11 cellular contexts compared by ENCODE assay signal in the genomic region with DNA sequence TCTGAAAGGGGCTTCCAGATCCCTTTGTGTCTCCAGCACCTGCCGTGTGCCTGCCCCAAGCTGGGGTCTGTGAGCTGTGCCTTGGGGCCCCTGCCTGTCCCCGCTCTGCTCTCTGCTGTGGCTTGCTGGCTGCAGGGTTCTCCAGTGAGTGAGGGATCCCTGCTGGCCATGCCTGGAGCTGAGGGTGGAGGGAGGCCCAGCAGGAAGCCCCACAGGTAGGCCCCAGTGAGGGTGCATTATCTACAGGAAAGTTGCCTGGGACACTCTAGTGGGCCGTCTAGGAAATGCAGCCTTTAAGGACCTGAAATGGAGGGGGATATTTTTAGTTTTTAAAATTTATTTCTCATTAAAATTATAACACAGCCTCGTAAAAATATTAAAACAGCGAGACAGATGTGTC. TPM values are rescaled to one million over a fixed set of nuclear protein-coding genes. Genes with fewer than 3 reads are reported as not detected.
DNase-seq lines count a peak whose midpoint lies in the region; ATAC-seq and TF ChIP-seq lines count a peak whose summit lies in the region.
"Had no signal": no experiment of that assay in that cellular context is flagged by ENCODE, and none has a peak within 500 bp of the region (broad histone marks: within the 10 kb centered on the region; RNA-seq: fewer than 3 reads in every experiment).

No MANE protein-coding gene starts in this region.

- CTCF ChIA-PET in BJ (lab: Yijun Ruan, JAX) = interaction anchor here (1.2 to 3.1 kb wide), 4 partner anchors 11 to 23 kb away, joined by 3 to 12 read pairs (median 5); no protein-coding TSS in a partner anchor

- H3K4me2 ChIP-seq in GM23338 = no peak overlapping the region

- no peaks in the 10 kb centered on the region for H3K79me2 ChIP-seq in GM23338 (replicated peaks; ENCODE audit: insufficient read depth)

- peaks cover 8% of the 10 kb centered on the region; the same call in 1 of the 2 replicates for H3K4me1 ChIP-seq in GM23338 (ENCODE audit: insufficient read depth)

- H3K9me3 Mint-ChIP-seq in GM23338 (no peaks in the 10 kb centered on the region; the same call in 2 of the 3 replicates), natural killer cell (no peaks in the 10 kb centered on the region)

- H3K36me3 Mint-ChIP-seq in GM23338 (ENCODE audit: low read depth) (no peaks in the 10 kb centered on the region; the same call in 1 of the 3 replicates), natural killer cell (no peaks in the 10 kb centered on the region)

- ATAC-seq in GM23338 (peak; percentile 37), SK-N-SH treated with all-trans-retinoic acid at 6 μM for 48 hours (peak; percentile 64), HG03135 (IDR thresholded peaks at IDR 0.05; ENCODE audit: unreplicated experiment) (no peak), natural killer cell (no peak)

- H3F3A ChIP-seq in GM23338 (replicated peaks; ENCODE audit: low read depth) = no peaks in the 10 kb centered on the region

- no peak overlapping the region for H3K27ac Mint-ChIP-seq in GM23338
- H3K27ac Mint-ChIP-seq in natural killer cell = no peak overlapping the region

- intact Hi-C loops in natural killer cell (cut with micrococcal nuclease) = no loop called here

- H3K4me3 ChIP-seq in BJ (ENCODE audit: low read depth, low read length) (no peak overlapping the region), GM23338 (no peak overlapping the region)
- H3K4me3 ChIP-seq: lung had no signal

- TF ChIP-seq CTCF in BJ (IDR thresholded peaks at IDR 0.05; ENCODE audit: insufficient read depth, low read depth, low read length) = peak; percentile 53
- TF ChIP-seq CTCF in GM23338 (conservative IDR thresholded peaks at IDR 0.05; ENCODE audit: low read depth in 2 of 2) = peak; percentile 46 to 67
- no peak for TF ChIP-seq CTCF in natural killer cell (IDR thresholded peaks at IDR 0.05)

- H3K27me3 Mint-ChIP-seq in GM23338 (ENCODE audit: insufficient read depth, low read depth, poor library complexity) = peaks cover 9% of the 10 kb centered on the region
- peaks cover 8 to 9% of the 10 kb centered on the region in 2 donors for H3K27me3 Mint-ChIP-seq in natural killer cell (ENCODE audit: low read depth in 2 of 2)

- H3K4me1 Mint-ChIP-seq in GM23338 = peaks cover 18% of the 10 kb centered on the region
- H3K4me1 Mint-ChIP-seq in natural killer cell = peaks cover 0 to 5% of the 10 kb centered on the region in 2 donors

- POLR2A ChIA-PET in BJ (lab: Charles Lee) = no interaction called here

- no peak overlapping the region for H2AFZ ChIP-seq in GM23338

- no peak overlapping the region for H3K27ac ChIP-seq in GM23338 (ENCODE audit: low read depth)

- H3K9me2 ChIP-seq in GM23338 (ENCODE audit: insufficient read depth) = no peaks in the 10 kb centered on the region

- H3K36me3 ChIP-seq in BJ (ENCODE audit: control insufficient read depth, insufficient read depth, low read length) (no peaks in the 10 kb centered on the region), GM23338 (ENCODE audit: insufficient read depth) (no peaks in the 10 kb centered on the region)

- H3K4me3 Mint-ChIP-seq in GM23338 = no peak overlapping the region
- H3K4me3 Mint-ChIP-seq in natural killer cell = no peak overlapping the region

- H3K27me3 ChIP-seq in BJ (ENCODE audit: control insufficient read depth, insufficient read depth, low read length) (peaks cover 6% of the 10 kb centered on the region), GM23338 (ENCODE audit: insufficient read depth) (no peaks in the 10 kb centered on the region)

- no peaks in the 10 kb centered on the region; the same call in 1 of the 2 replicates for H4K20me1 ChIP-seq in GM23338 (replicated peaks; ENCODE audit: insufficient read depth)

- DNase-seq in BJ (ENCODE audit: low read depth) (no peak), GM23338 (ENCODE audit: low spot score) (peak; percentile 54), kidney tubule cell (ENCODE audit: low spot score) (peak; percentile 22), natural killer cell (no peak), inferior parietal cortex (ENCODE audit: extremely low spot score) (no peak)
- no peak for DNase-seq in stimulated activated CD4-positive, alpha-beta T cell treated with anti-CD3 and anti-CD28 coated beads, Interleukin-4, amount 100 ng/mL, for 1 hour
- DNase-seq: NCI-H2107; stimulated activated CD4-positive, alpha-beta T cell treated with anti-CD3 and anti-CD28 coated beads, Interleukin-2, amount 100 ng/mL, for 48 hours had no signal

TF ChIP-seq in GM23338, 12 proteins besides CTCF, POLR2A, EP300 and RAD21 (continues in another document):
- TF ChIP-seq, protein P1, sequence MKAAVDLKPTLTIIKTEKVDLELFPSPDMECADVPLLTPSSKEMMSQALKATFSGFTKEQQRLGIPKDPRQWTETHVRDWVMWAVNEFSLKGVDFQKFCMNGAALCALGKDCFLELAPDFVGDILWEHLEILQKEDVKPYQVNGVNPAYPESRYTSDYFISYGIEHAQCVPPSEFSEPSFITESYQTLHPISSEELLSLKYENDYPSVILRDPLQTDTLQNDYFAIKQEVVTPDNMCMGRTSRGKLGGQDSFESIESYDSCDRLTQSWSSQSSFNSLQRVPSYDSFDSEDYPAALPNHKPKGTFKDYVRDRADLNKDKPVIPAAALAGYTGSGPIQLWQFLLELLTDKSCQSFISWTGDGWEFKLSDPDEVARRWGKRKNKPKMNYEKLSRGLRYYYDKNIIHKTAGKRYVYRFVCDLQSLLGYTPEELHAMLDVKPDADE (IDR thresholded peaks at IDR 0.05) = no peak
- TF ChIP-seq, protein P2, sequence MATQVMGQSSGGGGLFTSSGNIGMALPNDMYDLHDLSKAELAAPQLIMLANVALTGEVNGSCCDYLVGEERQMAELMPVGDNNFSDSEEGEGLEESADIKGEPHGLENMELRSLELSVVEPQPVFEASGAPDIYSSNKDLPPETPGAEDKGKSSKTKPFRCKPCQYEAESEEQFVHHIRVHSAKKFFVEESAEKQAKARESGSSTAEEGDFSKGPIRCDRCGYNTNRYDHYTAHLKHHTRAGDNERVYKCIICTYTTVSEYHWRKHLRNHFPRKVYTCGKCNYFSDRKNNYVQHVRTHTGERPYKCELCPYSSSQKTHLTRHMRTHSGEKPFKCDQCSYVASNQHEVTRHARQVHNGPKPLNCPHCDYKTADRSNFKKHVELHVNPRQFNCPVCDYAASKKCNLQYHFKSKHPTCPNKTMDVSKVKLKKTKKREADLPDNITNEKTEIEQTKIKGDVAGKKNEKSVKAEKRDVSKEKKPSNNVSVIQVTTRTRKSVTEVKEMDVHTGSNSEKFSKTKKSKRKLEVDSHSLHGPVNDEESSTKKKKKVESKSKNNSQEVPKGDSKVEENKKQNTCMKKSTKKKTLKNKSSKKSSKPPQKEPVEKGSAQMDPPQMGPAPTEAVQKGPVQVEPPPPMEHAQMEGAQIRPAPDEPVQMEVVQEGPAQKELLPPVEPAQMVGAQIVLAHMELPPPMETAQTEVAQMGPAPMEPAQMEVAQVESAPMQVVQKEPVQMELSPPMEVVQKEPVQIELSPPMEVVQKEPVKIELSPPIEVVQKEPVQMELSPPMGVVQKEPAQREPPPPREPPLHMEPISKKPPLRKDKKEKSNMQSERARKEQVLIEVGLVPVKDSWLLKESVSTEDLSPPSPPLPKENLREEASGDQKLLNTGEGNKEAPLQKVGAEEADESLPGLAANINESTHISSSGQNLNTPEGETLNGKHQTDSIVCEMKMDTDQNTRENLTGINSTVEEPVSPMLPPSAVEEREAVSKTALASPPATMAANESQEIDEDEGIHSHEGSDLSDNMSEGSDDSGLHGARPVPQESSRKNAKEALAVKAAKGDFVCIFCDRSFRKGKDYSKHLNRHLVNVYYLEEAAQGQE (IDR thresholded peaks at IDR 0.05; ENCODE audit: unreplicated experiment) = no peak

TF ChIP-seq in SK-N-SH treated with all-trans-retinoic acid at 6 μM for 48 hours, 23 proteins besides CTCF, POLR2A, EP300 and RAD21 (continues in another document):
- TF ChIP-seq, protein P3, sequence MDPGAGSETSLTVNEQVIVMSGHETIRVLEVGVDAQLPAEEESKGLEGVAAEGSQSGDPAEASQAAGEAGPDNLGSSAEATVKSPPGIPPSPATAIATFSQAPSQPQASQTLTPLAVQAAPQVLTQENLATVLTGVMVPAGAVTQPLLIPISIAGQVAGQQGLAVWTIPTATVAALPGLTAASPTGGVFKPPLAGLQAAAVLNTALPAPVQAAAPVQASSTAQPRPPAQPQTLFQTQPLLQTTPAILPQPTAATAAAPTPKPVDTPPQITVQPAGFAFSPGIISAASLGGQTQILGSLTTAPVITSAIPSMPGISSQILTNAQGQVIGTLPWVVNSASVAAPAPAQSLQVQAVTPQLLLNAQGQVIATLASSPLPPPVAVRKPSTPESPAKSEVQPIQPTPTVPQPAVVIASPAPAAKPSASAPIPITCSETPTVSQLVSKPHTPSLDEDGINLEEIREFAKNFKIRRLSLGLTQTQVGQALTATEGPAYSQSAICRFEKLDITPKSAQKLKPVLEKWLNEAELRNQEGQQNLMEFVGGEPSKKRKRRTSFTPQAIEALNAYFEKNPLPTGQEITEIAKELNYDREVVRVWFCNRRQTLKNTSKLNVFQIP (CRISPR knock-in tag; IDR thresholded peaks at IDR 0.05; ENCODE audit: borderline replicate concordance, low read depth) = no peak
- no peak for TF ChIP-seq RARB (CRISPR knock-in tag; IDR thresholded peaks at IDR 0.05)
- TF ChIP-seq TOX (CRISPR knock-in tag; IDR thresholded peaks at IDR 0.05; ENCODE audit: borderline replicate concordance) = no peak
- TF ChIP-seq ESRRG (CRISPR knock-in tag; IDR thresholded peaks at IDR 0.05) = no peak
- TF ChIP-seq SNAI2 (CRISPR knock-in tag; IDR thresholded peaks at IDR 0.05) = no peak

RNA-seq across cellular contexts. Expression of a gene that starts 50.9 kb away (rescaled TPM):
- polyA plus RNA-seq in BJ (2011; rRNA removed) (not detected in 2 replicates), GM23338 (2016; fragmentation: Nextera tagmentation; extraction: Ambion mirVana) (8.4 and 8.8 TPM in 2 replicates)
- polyA minus RNA-seq in BJ (2011; rRNA and poly(A)+ RNA removed) = not detected in 2 replicates
- total RNA-seq in GM23338 (2014; rRNA removed; shearing (Covaris generic)) = 35.2 and 38.3 TPM in 2 replicates
- not detected for total RNA-seq in natural killer cell

Comparison
In these comparisons a context has a peak if more than half of its experiments do, and no peak if none do; other contexts are left out.
1. DNase-seq: peak in GM23338 (single experiment) and kidney tubule cell (single experiment); none in BJ (single experiment), stimulated activated CD4-positive, alpha-beta T cell treated with anti-CD3 and anti-CD28 coated beads, Interleukin-4, amount 100 ng/mL, for 1 hour (single experiment), natural killer cell (single experiment) and inferior parietal cortex (single experiment).
2. ATAC-seq: peak in GM23338 (single experiment) and SK-N-SH treated with all-trans-retinoic acid at 6 μM for 48 hours (single experiment); none in HG03135 (single experiment) and natural killer cell (0 of 3).
3. RNA of a gene that starts 50.9 kb away (total RNA-seq): 35.2 to 38.3 TPM in GM23338; not detected in natural killer cell; every median in the first group is over 10 times any median in the second.